ENCODE assay signal across 17 cellular contexts in the genomic region with DNA sequence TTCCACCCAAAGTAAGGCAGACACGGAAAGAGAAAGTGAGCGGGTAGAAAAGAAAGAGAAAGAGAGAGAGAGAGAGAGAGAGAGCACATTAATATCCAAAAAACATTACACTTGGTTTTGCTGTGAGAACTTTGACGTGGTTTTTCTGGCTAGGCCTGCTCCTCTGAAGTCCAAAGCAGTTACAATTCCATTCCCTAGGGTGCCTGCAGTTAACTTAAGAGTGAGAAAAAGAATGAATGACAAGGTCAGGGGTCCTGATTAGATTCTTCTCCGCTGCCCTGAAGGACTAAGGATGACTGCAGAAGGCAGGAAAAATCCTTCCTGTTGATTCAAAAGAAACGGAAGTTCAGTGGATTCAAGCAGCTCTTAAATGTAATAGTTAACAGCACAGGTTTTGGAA.
DNase-seq lines count a peak whose midpoint lies in the region; ATAC-seq and TF ChIP-seq lines count a peak whose summit lies in the region.
"Had no signal": no experiment of that assay in that cellular context is flagged by ENCODE, and none has a peak within 500 bp of the region (broad histone marks: within the 10 kb centered on the region; RNA-seq: fewer than 3 reads in every experiment).

No MANE protein-coding gene starts in this region.

- H3K27me3 ChIP-seq in right cardiac atrium (ENCODE audit: control insufficient read depth, insufficient read depth), result no peaks in the 10 kb centered on the region
- H3K27me3 ChIP-seq: testis had no signal

- no peak overlapping the region for H3K27ac ChIP-seq in right cardiac atrium (ENCODE audit: low read length)
- H3K27ac ChIP-seq: testis had no signal

- no peaks in the 10 kb centered on the region for H3K4me1 ChIP-seq in right cardiac atrium (ENCODE audit: control insufficient read depth, insufficient read depth, low read length)
- H3K4me1 ChIP-seq: testis had no signal

- WGBS in right cardiac atrium, result 35% methylated on average over 5 of the region's 5 CpGs

- DNase-seq in right cardiac atrium, result no peak
- DNase-seq in Right ventricle myocardium superior, result no peak
- peak; percentile 52 for DNase-seq in dermis blood vessel endothelial cell
- no peak for DNase-seq in mesothelial cell of epicardium (ENCODE audit: low spot score in 2 of 2, unreplicated experiment in 2 of 2)
- no peak for DNase-seq in NCI-H2081 treated with DMSO at 0.1 percent for 48 hours (lab: John Stamatoyannopoulos, UW)
- DNase-seq in NCI-H1417 (lab: John Stamatoyannopoulos, UW), result no peak
- no peak for DNase-seq in kidney tubule cell (ENCODE audit: low spot score)
- DNase-seq in glutamatergic neuron, result no peak
- DNase-seq: activated CD4-positive, CD25-positive, alpha-beta regulatory T cell treated with anti-CD3 and anti-CD28 coated beads, Interleukin-2, amount 50 U/mL, for 72 hours; amniotic stem cell; DMS 273 treated with DMSO at 0.1 percent for 48 hours; left ventricle myocardium superior; NCI-H2227 treated with DMSO at 0.1 percent for 48 hours; nucleus accumbens; stimulated activated CD4-positive, alpha-beta T cell treated with anti-CD3 and anti-CD28 coated beads, Interleukin-12 subunit alpha, Interleukin-12 subunit beta, amount 100 ng/mL, for 4 hours; SW 1271; testis had no signal

- no peaks in the 10 kb centered on the region for H3K9me3 Mint-ChIP-seq in mesothelial cell of epicardium
- no peaks in the 10 kb centered on the region for H3K9me3 Mint-ChIP-seq in glutamatergic neuron (ENCODE audit: unreplicated experiment)

- H3K27me3 Mint-ChIP-seq in mesothelial cell of epicardium (ENCODE audit: low read depth) (no peaks in the 10 kb centered on the region), glutamatergic neuron (ENCODE audit: unreplicated experiment) (no peaks in the 10 kb centered on the region)

- no peaks in the 10 kb centered on the region for H3K9me3 ChIP-seq in right cardiac atrium (ENCODE audit: control insufficient read depth, low read length)
- H3K9me3 ChIP-seq: testis had no signal

- H3K4me1 Mint-ChIP-seq in mesothelial cell of epicardium, result peaks cover 37% of the 10 kb centered on the region
- H3K4me1 Mint-ChIP-seq in glutamatergic neuron (ENCODE audit: low read depth, unreplicated experiment), result peaks cover 4% of the 10 kb centered on the region

- H3K4me3 Mint-ChIP-seq in mesothelial cell of epicardium (no peak overlapping the region), glutamatergic neuron (ENCODE audit: unreplicated experiment) (no peak overlapping the region)

- no peak for TF ChIP-seq CTCF in mesothelial cell of epicardium (IDR thresholded peaks at IDR 0.05; ENCODE audit: unreplicated experiment)
- TF ChIP-seq CTCF in glutamatergic neuron (IDR thresholded peaks at IDR 0.05; ENCODE audit: partially characterized antibody, unreplicated experiment), result no peak

- peak overlapping the region; percentile 87 for H3K27ac Mint-ChIP-seq in mesothelial cell of epicardium
- H3K27ac Mint-ChIP-seq in glutamatergic neuron (ENCODE audit: unreplicated experiment), result no peak overlapping the region

- intact Hi-C loops in right cardiac atrium (cut with DNase I) (no loop called here), Right ventricle myocardium superior (cut with DNase I) (no loop called here)

- ATAC-seq in right cardiac atrium, result peak in 1 of 2 donors; percentile 59
- no peak for ATAC-seq in Right ventricle myocardium superior (ENCODE audit: poor library complexity)
- ATAC-seq: left ventricle myocardium superior had no signal

- peak overlapping the region; percentile 18 for H3K4me3 ChIP-seq in right cardiac atrium (ENCODE audit: low read length)
- H3K4me3 ChIP-seq: testis had no signal

- no peaks in the 10 kb centered on the region for H3K36me3 Mint-ChIP-seq in mesothelial cell of epicardium
- no peaks in the 10 kb centered on the region for H3K36me3 Mint-ChIP-seq in glutamatergic neuron (ENCODE audit: unreplicated experiment)
